Comparison of ENCODE assay signal across 17 cellular contexts in the genomic region with DNA sequence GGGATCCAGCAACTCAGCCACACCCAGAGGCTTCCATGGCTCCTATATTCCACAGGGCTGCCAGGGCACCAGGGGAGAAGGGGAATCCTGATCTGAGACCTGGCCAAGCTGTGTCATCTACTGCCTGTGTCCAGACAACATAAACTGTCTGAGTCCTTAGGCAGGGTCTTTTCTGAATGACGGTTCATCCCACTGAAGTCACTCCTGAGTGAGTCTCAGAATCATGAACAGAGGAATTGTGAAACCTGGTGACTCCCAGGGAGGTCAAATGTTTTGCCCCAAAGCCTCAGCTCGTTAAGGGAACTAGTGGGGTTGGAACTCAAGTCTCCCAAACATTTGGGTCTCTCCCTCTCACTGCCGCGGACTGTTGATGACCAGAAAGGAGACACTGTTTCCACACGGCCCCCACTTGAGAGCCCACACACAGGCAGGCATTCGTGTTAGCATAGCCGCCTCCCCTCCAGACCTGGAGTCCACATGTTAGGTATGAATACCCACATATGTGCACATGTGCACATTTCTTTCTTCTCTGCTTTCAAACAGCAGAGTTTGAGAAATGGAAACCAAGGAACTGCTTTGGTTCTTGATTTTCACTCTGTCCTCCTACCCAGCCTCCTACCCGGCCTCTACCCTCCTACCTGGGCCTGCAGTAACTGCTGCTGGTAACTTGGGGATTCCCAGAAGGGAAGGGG.
"Had no signal": no experiment of that assay in that cellular context is flagged by ENCODE, and none has a peak within 500 bp of the region (broad histone marks: within the 10 kb centered on the region; RNA-seq: fewer than 3 reads in every experiment).

No MANE protein-coding gene starts in this region.

- H3K79me2 ChIP-seq: hepatocyte had no signal

- H3K4me3 ChIP-seq: hepatocyte, lung, right atrium auricular region, skin epidermis had no signal

- FAIRE-seq: colon had no signal

- H3K4me2 ChIP-seq: hepatocyte had no signal

- H3K27ac ChIP-seq: epithelial cell of prostate, hepatocyte, right atrium auricular region, skin epidermis had no signal

- H3K9me3 ChIP-seq: right atrium auricular region had no signal

- H3K36me3 ChIP-seq: right atrium auricular region had no signal

- H3K27me3 ChIP-seq: hepatocyte, right atrium auricular region had no signal

- DNase-seq: activated CD4-positive, CD25-positive, alpha-beta regulatory T cell treated with anti-CD3 and anti-CD28 coated beads, Interleukin-2, amount 50 U/mL, for 72 hours; activated CD8-positive, alpha-beta memory T cell treated with anti-CD3 and anti-CD28 coated beads for 24 hours; amniotic stem cell; caudate nucleus; endodermal cell; foreskin fibroblast; islet precursor cell; midbrain; stimulated activated CD4-positive, alpha-beta T cell treated with anti-CD3 and anti-CD28 coated beads, Interleukin-15, amount 100 ng/mL, for 24 hours; stimulated activated CD4-positive, alpha-beta T cell treated with anti-CD3 and anti-CD28 coated beads, Interleukin-2, amount 100 ng/mL, for 48 hours; T1000 had no signal

- H2AFZ ChIP-seq: hepatocyte had no signal

- H3K4me1 ChIP-seq: right atrium auricular region had no signal
